Comparison of ENCODE assay signal across 9 cellular contexts in the genomic region with DNA sequence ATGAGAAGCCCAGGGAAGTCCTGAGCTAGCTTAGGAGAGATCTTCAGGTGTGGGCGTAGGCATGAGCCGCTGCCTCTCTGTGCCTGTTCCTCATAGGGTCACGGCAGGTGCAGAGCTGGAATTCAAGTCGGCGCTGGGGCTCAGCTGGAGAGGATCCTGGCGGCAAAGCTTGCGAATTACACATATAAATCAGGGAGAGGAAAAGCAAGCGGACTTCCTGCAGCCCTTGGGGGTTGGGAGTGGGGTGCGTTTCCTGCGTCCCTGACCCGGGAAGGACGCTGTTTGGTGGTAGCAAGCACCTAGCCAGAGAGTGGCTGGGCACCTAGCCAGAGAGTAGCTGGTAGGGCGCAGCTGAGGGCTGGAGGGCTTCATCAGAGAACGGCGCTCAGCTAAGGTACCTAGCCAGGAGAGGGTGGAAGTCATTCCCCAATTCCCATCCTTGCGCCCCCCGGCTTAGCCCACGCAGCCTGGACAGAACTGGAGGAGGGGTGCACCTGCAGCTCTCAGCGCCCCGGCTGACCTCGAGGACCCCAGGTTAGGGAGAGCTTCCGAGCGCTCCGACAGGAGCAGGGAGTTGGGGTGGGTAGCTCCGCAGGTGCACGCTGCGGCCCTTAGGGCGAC. TPM values are rescaled to one million over a fixed set of nuclear protein-coding genes. Genes with fewer than 3 reads are reported as not detected.
DNase-seq lines count a peak whose midpoint lies in the region; ATAC-seq, FAIRE-seq and TF ChIP-seq lines count a peak whose summit lies in the region.
"Had no signal": no experiment of that assay in that cellular context is flagged by ENCODE, and none has a peak within 500 bp of the region (broad histone marks: within the 10 kb centered on the region; RNA-seq: fewer than 3 reads in every experiment).

No MANE protein-coding gene starts in this region.

- peaks cover 64% of the 10 kb centered on the region for H3K27me3 ChIP-seq in OCI-LY3 (ENCODE audit: low read depth, low read length)
- no peaks in the 10 kb centered on the region for H3K27me3 ChIP-seq in prostate gland (replicated peaks; ENCODE audit: insufficient read depth)

- no peaks in the 10 kb centered on the region for H4K20me1 ChIP-seq in OCI-LY3 (ENCODE audit: insufficient read depth, low read length)

- ATAC-seq in activated T-cell treated with anti-CD3 and anti-CD28 coated beads, Interleukin-2, amount 50 U/mL, for 4 hours: peak in 1 of 2 donors; percentile 1

- H3K36me3 ChIP-seq in OCI-LY3 (replicated peaks; ENCODE audit: low read depth, low read length) (no peaks in the 10 kb centered on the region), prostate gland (no peaks in the 10 kb centered on the region)
- H3K36me3 ChIP-seq: neutrophil had no signal

- no peak for TF ChIP-seq POLR2A in prostate gland (IDR thresholded peaks at IDR 0.05)

- no peak overlapping the region for H2AFZ ChIP-seq in OCI-LY3 (ENCODE audit: low read depth, low read length)

- H3K4me1 ChIP-seq in OCI-LY3 (ENCODE audit: low read length) (peaks cover 37% of the 10 kb centered on the region), prostate gland (replicated peaks) (no peaks in the 10 kb centered on the region)

- under 1% methylated on average over 28 of the region's 28 CpGs for WGBS in prostate gland

- H3K9me3 ChIP-seq in OCI-LY3 (ENCODE audit: insufficient read depth, low read length) (no peaks in the 10 kb centered on the region), prostate gland (no peaks in the 10 kb centered on the region)
- H3K9me3 ChIP-seq: neutrophil had no signal

- no peak overlapping the region for H3K9ac ChIP-seq in OCI-LY3 (ENCODE audit: low read length)

- peaks cover 33% of the 10 kb centered on the region for H3K27me3 Mint-ChIP-seq in activated T-cell treated with anti-CD3 and anti-CD28 coated beads, Interleukin-2, amount 50 U/mL, for 4 hours (ENCODE audit: low read depth)

- H3K79me2 ChIP-seq in OCI-LY3 (ENCODE audit: low read length): no peaks in the 10 kb centered on the region

- FAIRE-seq in HTR-8/SVneo (lab: Jason Lieb, UNC): no peak

- peaks cover 24% of the 10 kb centered on the region for H3K4me1 Mint-ChIP-seq in activated T-cell treated with anti-CD3 and anti-CD28 coated beads, Interleukin-2, amount 50 U/mL, for 4 hours (ENCODE audit: low read depth)

- TF ChIP-seq CTCF in OCI-LY3 (IDR thresholded peaks at IDR 0.05; ENCODE audit: low read depth, low read length) (no peak), prostate gland (IDR thresholded peaks at IDR 0.05) (peak in 2 of 4 experiments; percentile 15 to 30)

- H3K4me2 ChIP-seq in OCI-LY3 (ENCODE audit: low read length): peak overlapping the region; percentile 98

- no peaks in the 10 kb centered on the region for H3K9me3 Mint-ChIP-seq in activated T-cell treated with anti-CD3 and anti-CD28 coated beads, Interleukin-2, amount 50 U/mL, for 4 hours

- H3K27ac ChIP-seq in OCI-LY3 (ENCODE audit: low read length) (no peak overlapping the region), prostate gland (peak overlapping the region in 1 of 2 donors; percentile 16)
- H3K27ac ChIP-seq: neutrophil had no signal

- H3K36me3 Mint-ChIP-seq in activated T-cell treated with anti-CD3 and anti-CD28 coated beads, Interleukin-2, amount 50 U/mL, for 4 hours (ENCODE audit: insufficient read depth): no peaks in the 10 kb centered on the region

- intact Hi-C loops in prostate gland (cut with DNase I): loop anchor here (5.0 kb wide), 2 partner anchors 69 to 86 kb away; partner anchors contain the start of gene DNAJC27

- H3K4me3 Mint-ChIP-seq in activated T-cell treated with anti-CD3 and anti-CD28 coated beads, Interleukin-2, amount 50 U/mL, for 4 hours: peak overlapping the region; percentile 37

- H3K4me3 ChIP-seq in OCI-LY3 (ENCODE audit: low read length) (peak overlapping the region; percentile 74), prostate gland (peak overlapping the region; percentile 53 to 58)

- DNase-seq in activated T-cell treated with anti-CD3 and anti-CD28 coated beads, Interleukin-2, amount 50 U/mL, for 4 hours: no peak
- DNase-seq in activated T-cell treated with anti-CD3 and anti-CD28 coated beads for 4 hours (no peak), HTR-8/SVneo (ENCODE audit: insufficient read length, low spot score) (peak; percentile 80), astrocyte of the hippocampus (ENCODE audit: low read depth, low spot score) (peak; percentile 64), hepatic stellate cell (ENCODE audit: low spot score) (peak; percentile 67), prostate gland (ENCODE audit: low spot score) (peak; percentile 24), GDM1 (lab: John Stamatoyannopoulos, UW) (no peak)

RNA-seq across cellular contexts. Expression of gene EFR3B, which starts 0.5 kb away (rescaled TPM):
- total RNA-seq in activated T-cell treated with anti-CD3 and anti-CD28 coated beads, Interleukin-2, amount 50 U/mL, for 4 hours: under 1 TPM; 0.37 to 0.56 (median 0.54) TPM
- total RNA-seq in prostate gland: 1 to 10 TPM in 1 of 2 donors, under 1 TPM in 1; 0.14 to 1.6 TPM

Comparison
In these comparisons a context has a peak if more than half of its experiments do, and no peak if none do; other contexts are left out.
1. DNase-seq: peak in HTR-8/SVneo (single experiment), astrocyte of the hippocampus (single experiment), hepatic stellate cell (single experiment) and prostate gland (single experiment); none in activated T-cell treated with anti-CD3 and anti-CD28 coated beads, Interleukin-2, amount 50 U/mL, for 4 hours (single experiment), activated T-cell treated with anti-CD3 and anti-CD28 coated beads for 4 hours (single experiment) and GDM1 (single experiment).